20 cellular contexts compared by ENCODE assay signal in genomic region chr21:42257091-42257760, GRCh38. TPM values are rescaled to one million over a fixed set of nuclear protein-coding genes. Genes with fewer than 3 reads are reported as not detected.
"Had no signal": no experiment of that assay in that cellular context is flagged by ENCODE, and none has a peak within 500 bp of the region (broad histone marks: within the 10 kb centered on the region; RNA-seq: fewer than 3 reads in every experiment).

No MANE protein-coding gene starts in this region.

- H3K36me3 Mint-ChIP-seq: natural killer cell had no signal

- H3K27ac ChIP-seq: breast epithelium, epithelial cell of prostate, gastrocnemius medialis, heart right ventricle, neutrophil, transverse colon, vagina, VCaP had no signal

- H3K27ac Mint-ChIP-seq: activated naive CD4-positive, alpha-beta T cell treated with anti-CD3 and anti-CD28 coated beads, Interleukin-2, amount 10 ng/mL, durations not matched to agents 7 days and 5 days; endodermal cell; natural killer cell had no signal

- FAIRE-seq: astrocyte had no signal

- DNase-seq: activated CD4-positive, alpha-beta T cell treated with anti-CD3 and anti-CD28 coated beads, Interleukin-2, amount 50 U/mL, for 1 hour; activated CD4-positive, CD25-positive, alpha-beta regulatory T cell treated with anti-CD3 and anti-CD28 coated beads, Interleukin-2, amount 50 U/mL, for 72 hours; activated CD8-positive, alpha-beta memory T cell treated with anti-CD3 and anti-CD28 coated beads, Interleukin-2, amount 50 U/mL, for 4 hours; activated naive CD4-positive, alpha-beta T cell treated with anti-CD3 and anti-CD28 coated beads, Interleukin-2, amount 10 ng/mL, durations not matched to agents 7 days and 5 days; activated T-cell treated with anti-CD3 and anti-CD28 coated beads, Interleukin-2, amount 50 U/mL, for 4 hours; endodermal cell; heart right ventricle; natural killer cell; stimulated activated CD4-positive, alpha-beta T cell treated with anti-CD3 and anti-CD28 coated beads, Interleukin-2, amount 100 ng/mL, for 24 hours; stimulated activated naive CD4-positive, alpha-beta T cell treated with Interleukin-2 at 50 U/mL for 16 hours; transverse colon had no signal

- H3K9me3 ChIP-seq: breast epithelium, gastrocnemius medialis, heart right ventricle, neutrophil, transverse colon, vagina had no signal

- H3K4me3 Mint-ChIP-seq: activated naive CD4-positive, alpha-beta T cell treated with anti-CD3 and anti-CD28 coated beads, Interleukin-2, amount 10 ng/mL, durations not matched to agents 7 days and 5 days; activated T-cell treated with anti-CD3 and anti-CD28 coated beads, Interleukin-2, amount 50 U/mL, for 4 hours; endodermal cell; natural killer cell had no signal

- H3K9me3 Mint-ChIP-seq: activated naive CD4-positive, alpha-beta T cell treated with anti-CD3 and anti-CD28 coated beads, Interleukin-2, amount 10 ng/mL, durations not matched to agents 7 days and 5 days; activated T-cell treated with anti-CD3 and anti-CD28 coated beads, Interleukin-2, amount 50 U/mL, for 4 hours; endodermal cell; natural killer cell had no signal

- H3K36me3 ChIP-seq: breast epithelium, gastrocnemius medialis, neutrophil, transverse colon, vagina had no signal

- H3K27me3 ChIP-seq: breast epithelium, gastrocnemius medialis, heart right ventricle, transverse colon, vagina had no signal

- H3K4me3 ChIP-seq: breast epithelium, gastrocnemius medialis, heart right ventricle, transverse colon, vagina had no signal

- ATAC-seq: activated T-cell treated with anti-CD3 and anti-CD28 coated beads, Interleukin-2, amount 50 U/mL, for 4 hours; gastrocnemius medialis; natural killer cell had no signal

RNA-seq across cellular contexts. Expression of gene TFF3, which starts 58.0 kb away (rescaled TPM):
- total RNA-seq: astrocyte; cerebellum; natural killer cell; T-helper 1 cell treated with Interleukin-12 subunit alpha and Interleukin-12 subunit beta and Interleukin-4 antibody, amounts not matched to agents 30 ng/mL and 1 ng/mL, for 36 hours had no signal
